In genomic region chr1:46900401-46900800, GRCh38 we compare ENCODE assay signal across 27 cellular contexts. TPM values are rescaled to one million over a fixed set of nuclear protein-coding genes. Genes with fewer than 3 reads are reported as not detected.
A peak's percentile ranks its signal among the peaks of the same experiment; 100 is the strongest.
DNase-seq lines count a peak whose midpoint lies in the region; TF ChIP-seq lines count a peak whose summit lies in the region.
"Had no signal": no experiment of that assay in that cellular context is flagged by ENCODE, and none has a peak within 500 bp of the region (broad histone marks: within the 10 kb centered on the region; RNA-seq: fewer than 3 reads in every experiment).

No MANE protein-coding gene starts in this region.

- TF ChIP-seq POLR2A in tibial nerve (IDR thresholded peaks at IDR 0.05), result no peak

- peaks cover 0 to 15% (median 0%) of the 10 kb centered on the region in 4 donors for H3K9me3 ChIP-seq in tibial nerve
- H3K9me3 ChIP-seq: A549, Caco-2 had no signal

- H3K27me3 ChIP-seq in tibial nerve, result no peaks in the 10 kb centered on the region
- H3K27me3 ChIP-seq: BLaER1 treated with 17β-estradiol and CSF1 and Interleukin-3, amounts not matched to agents 10 nM and 100 nM had no signal

- TF ChIP-seq CTCF in LNCaP clone FGC (IDR thresholded peaks at IDR 0.05; ENCODE audit: control insufficient read depth, extremely low read depth, insufficient read depth) (no peak), VCaP (conservative IDR thresholded peaks at IDR 0.05) (no peak), tibial nerve (IDR thresholded peaks at IDR 0.05) (no peak)

- no peak for TF ChIP-seq EP300 in tibial nerve (IDR thresholded peaks at IDR 0.05)

- no peaks in the 10 kb centered on the region for H3K4me1 ChIP-seq in tibial nerve
- H3K4me1 ChIP-seq: A549; BLaER1 treated with 17β-estradiol and CSF1 and Interleukin-3, amounts not matched to agents 10 nM and 100 nM; Caco-2 had no signal

- DNase-seq in SIG-M5 treated with dmso at 0.1 percent for 504 hours (lab: John Stamatoyannopoulos, UW; ENCODE audit: unreplicated experiment) (peak; percentile 14), SIG-M5 (lab: John Stamatoyannopoulos, UW) (no peak), LNCaP clone FGC (ENCODE audit: low read depth) (peak; percentile 4), tibial nerve (ENCODE audit: low spot score in 2 of 2) (no peak), NCI-H1105 (lab: John Stamatoyannopoulos, UW) (no peak)
- DNase-seq: AML-193; Caco-2; Calu3; CD4-positive, alpha-beta T cell; CD8-positive, alpha-beta T cell; DMS 273 treated with DMSO at 0.1 percent for 48 hours; DMS153; DMS53; DMS79; DND-41; EL; GDM1 had no signal

- H3K27ac ChIP-seq in VCaP, result peak overlapping the region; percentile 38; the same call in 1 of the 2 replicates
- H3K27ac ChIP-seq in tibial nerve, result no peak overlapping the region
- H3K27ac ChIP-seq: 22Rv1; A549; BLaER1 treated with 17β-estradiol and CSF1 and Interleukin-3, amounts not matched to agents 10 nM and 100 nM; C4-2B had no signal

- H3K4me3 ChIP-seq in LNCaP clone FGC (ENCODE audit: low read depth, low read length) (no peak overlapping the region), tibial nerve (no peak overlapping the region)
- H3K4me3 ChIP-seq: A549; BLaER1 treated with 17β-estradiol and CSF1 and Interleukin-3, amounts not matched to agents 10 nM and 100 nM; GM12878 had no signal

- no peaks in the 10 kb centered on the region for H3K36me3 ChIP-seq in tibial nerve
- H3K36me3 ChIP-seq: BLaER1 treated with 17β-estradiol and CSF1 and Interleukin-3, amounts not matched to agents 10 nM and 100 nM had no signal

- 88 to 100% methylated on average over 1 of the region's 1 CpG for WGBS in tibial nerve, 2 donors

RNA-seq across cellular contexts. Expression of gene CYP4A11, which starts 40.9 kb away (rescaled TPM):
- total RNA-seq in tibial nerve, result under 1 TPM in 2 of 4 donors, not detected in 2; 0.30 to 0.42 TPM
- total RNA-seq: A172; B cell; Calu3; CD4-positive, alpha-beta T cell; CD8-positive, alpha-beta T cell; Daoy; G401 had no signal

Comparison
In these comparisons a context has a peak if more than half of its experiments do, and no peak if none do; other contexts are left out.
1. DNase-seq: peak in SIG-M5 treated with dmso at 0.1 percent for 504 hours (single experiment) and LNCaP clone FGC (single experiment); none in SIG-M5 (single experiment), tibial nerve (0 of 2) and NCI-H1105 (single experiment).